In the genomic region with DNA sequence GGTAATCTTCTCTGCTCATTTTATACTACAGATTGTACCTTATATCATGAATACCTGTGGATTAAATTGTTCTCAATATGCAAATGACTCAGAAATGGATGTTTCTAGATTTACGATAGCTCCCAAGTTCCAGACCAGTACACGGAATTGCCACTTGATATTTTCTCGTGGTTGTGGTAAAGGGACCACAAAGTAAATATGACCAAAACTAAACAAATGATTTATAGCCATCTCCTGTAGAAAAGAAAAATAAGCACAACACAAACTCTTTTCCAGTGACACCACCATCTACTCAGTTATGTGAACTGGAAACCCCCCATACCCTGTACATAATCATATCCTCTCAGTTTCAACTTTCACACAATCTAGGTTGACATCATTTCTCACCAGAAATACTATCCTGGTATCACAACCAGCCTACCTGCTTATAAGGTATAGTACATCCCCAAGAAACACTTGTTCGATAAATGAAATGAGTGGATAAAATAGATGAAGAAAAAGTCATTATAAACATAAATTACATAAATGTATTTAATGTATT, we compare ENCODE assay signal across 12 cellular contexts.
A peak's percentile ranks its signal among the peaks of the same experiment; 100 is the strongest.
DNase-seq lines count a peak whose midpoint lies in the region; ATAC-seq and TF ChIP-seq lines count a peak whose summit lies in the region.
"Had no signal": no experiment of that assay in that cellular context is flagged by ENCODE, and none has a peak within 500 bp of the region (broad histone marks: within the 10 kb centered on the region; RNA-seq: fewer than 3 reads in every experiment).

No MANE protein-coding gene starts in this region.

- TF ChIP-seq EP300 in ovary (IDR thresholded peaks at IDR 0.05) = no peak

- 87 to 93% (median 88%) methylated on average over 4 of the region's 4 CpGs for WGBS in ovary, 3 donors

- H3K36me3 ChIP-seq in SJSA1 (no peaks in the 10 kb centered on the region), ovary (no peaks in the 10 kb centered on the region)
- H3K36me3 ChIP-seq: BLaER1 had no signal

- intact Hi-C loops in ovary (cut with DNase I) (no loop called here), posterior vena cava (cut with DNase I) (no loop called here)

- peak; percentile 35 for DNase-seq in GM10266 (ENCODE audit: extremely low spot score)
- DNase-seq in SJSA1 (ENCODE audit: low read depth in 1 of 2, low spot score in 2 of 2) = peak in 1 of 2 experiments; percentile 35
- DNase-seq in NOMO-1 treated with dmso at 0.1 percent for 144 hours (lab: John Stamatoyannopoulos, UW; ENCODE audit: unreplicated experiment) = no peak
- no peak for DNase-seq in NCI-H2107 treated with DMSO at 0.1 percent for 48 hours (lab: John Stamatoyannopoulos, UW; ENCODE audit: unreplicated experiment)
- no peak for DNase-seq in ovary
- no peak for DNase-seq in posterior vena cava (ENCODE audit: low spot score)
- DNase-seq: anterior cingulate cortex, MV-4-11, T-helper 17 cell had no signal

- H3K27ac ChIP-seq in SJSA1 (peak overlapping the region; percentile 68; the same call in 1 of the 2 replicates), ovary (no peak overlapping the region)
- H3K27ac ChIP-seq: BLaER1 had no signal

- H3K4me3 ChIP-seq in SJSA1 (no peak overlapping the region), ovary (no peak overlapping the region)
- H3K4me3 ChIP-seq: BLaER1 had no signal

- TF ChIP-seq CTCF in GM10266 (IDR thresholded peaks at IDR 0.05; ENCODE audit: control insufficient read depth, insufficient read depth, low read depth, missing control alignments) (no peak), ovary (IDR thresholded peaks at IDR 0.05) (no peak)

- peak; percentile 66 for ATAC-seq in GM19351 (IDR thresholded peaks at IDR 0.05; ENCODE audit: unreplicated experiment)
- ATAC-seq in HG02884 (IDR thresholded peaks at IDR 0.05; ENCODE audit: unreplicated experiment) = peak; percentile 75
- ATAC-seq: T-helper 17 cell had no signal

- H3K4me1 ChIP-seq in SJSA1 (replicated peaks) (peaks cover 37% of the 10 kb centered on the region), ovary (ENCODE audit: insufficient read depth) (no peaks in the 10 kb centered on the region)
- H3K4me1 ChIP-seq: BLaER1 had no signal

- H3K27me3 ChIP-seq in SJSA1 (replicated peaks) (no peaks in the 10 kb centered on the region), ovary (no peaks in the 10 kb centered on the region)
- H3K27me3 ChIP-seq: BLaER1 had no signal

- H3K9me3 ChIP-seq in SJSA1 (replicated peaks) (no peaks in the 10 kb centered on the region), ovary (no peaks in the 10 kb centered on the region)
- H3K9me3 ChIP-seq: BLaER1 had no signal

- TF ChIP-seq POLR2A in ovary (IDR thresholded peaks at IDR 0.05) = no peak
